31 cellular contexts compared by ENCODE assay signal in the genomic region with DNA sequence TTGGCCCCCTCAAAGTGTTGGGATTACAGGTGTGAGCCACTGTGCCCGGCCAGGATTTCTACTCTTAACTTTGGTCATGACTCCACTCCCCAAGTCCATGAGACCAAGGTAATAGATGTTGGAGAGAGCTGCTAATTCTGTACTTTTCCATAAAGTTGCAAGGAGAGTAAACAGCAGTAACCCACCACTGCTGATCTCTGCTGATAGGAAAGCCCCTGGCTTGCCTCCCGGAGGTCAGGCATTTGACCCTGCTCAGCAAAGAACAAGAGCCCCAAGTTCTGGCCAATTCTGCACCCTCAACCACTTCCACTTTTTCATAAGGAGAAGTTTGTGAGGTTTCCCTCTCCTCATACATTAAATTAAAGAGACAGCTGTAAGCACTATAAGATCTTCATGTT.
DNase-seq lines count a peak whose midpoint lies in the region; ATAC-seq, FAIRE-seq and TF ChIP-seq lines count a peak whose summit lies in the region.
"Had no signal": no experiment of that assay in that cellular context is flagged by ENCODE, and none has a peak within 500 bp of the region (broad histone marks: within the 10 kb centered on the region; RNA-seq: fewer than 3 reads in every experiment).

No MANE protein-coding gene starts in this region.

- H3K9me3 Mint-ChIP-seq in dendritic cell treated with granulocyte-macrophage colony-stimulating factor and Interleukin-4, amounts not matched to agents 40 ng/mL and 50 ng/mL, for 4 days, result peaks cover 16% of the 10 kb centered on the region
- H3K9me3 Mint-ChIP-seq in nephron, result peaks cover 3% of the 10 kb centered on the region
- H3K9me3 Mint-ChIP-seq in CD8-positive, alpha-beta T cell, result peaks cover 8% of the 10 kb centered on the region
- H3K9me3 Mint-ChIP-seq: activated CD4-positive, alpha-beta memory T cell treated with anti-CD3 and anti-CD28 coated beads, Interleukin-2, amount 10 ng/mL, durations not matched to agents 7 days and 5 days; neural crest cell had no signal

- no peaks in the 10 kb centered on the region for H3K4me1 ChIP-seq in CD8-positive, alpha-beta T cell (ENCODE audit: insufficient read depth, low read length)
- peaks cover 11% of the 10 kb centered on the region in 2 donors for H3K4me1 ChIP-seq in thyroid gland

- FAIRE-seq in frontal cortex (lab: Jason Lieb, UNC), result no peak
- FAIRE-seq: small intestine, TTC549 had no signal

- TF ChIP-seq POLR2A in thyroid gland (IDR thresholded peaks at IDR 0.05), result no peak

- peak overlapping the region; percentile 50 for H3K27ac Mint-ChIP-seq in dendritic cell treated with granulocyte-macrophage colony-stimulating factor and Interleukin-4, amounts not matched to agents 40 ng/mL and 50 ng/mL, for 4 days
- H3K27ac Mint-ChIP-seq in nephron, result peak overlapping the region; percentile 54 to 93 (median 90)
- no peak overlapping the region for H3K27ac Mint-ChIP-seq in CD8-positive, alpha-beta T cell
- H3K27ac Mint-ChIP-seq: activated CD4-positive, alpha-beta memory T cell treated with anti-CD3 and anti-CD28 coated beads, Interleukin-2, amount 10 ng/mL, durations not matched to agents 7 days and 5 days; activated naive CD4-positive, alpha-beta T cell treated with anti-CD3 and anti-CD28 coated beads, Interleukin-2, amount 50 U/mL, for 24 hours had no signal

- ATAC-seq in GM19025 (IDR thresholded peaks at IDR 0.05; ENCODE audit: low read depth, unreplicated experiment), result peak; percentile 14
- ATAC-seq in CD8-positive, alpha-beta T cell, result no peak
- ATAC-seq: gastroesophageal sphincter; stimulated activated naive CD8-positive, alpha-beta T cell treated with anti-CD3 and anti-CD28 coated beads, Interleukin-15, Interleukin-2, amounts not matched to agents 100 U/mL and 50 U/mL, for 24 hours had no signal

- CTCF ChIA-PET in CD8-positive, alpha-beta T cell (lab: Charles Lee), result no interaction called here

- no peaks in the 10 kb centered on the region for H3K27me3 Mint-ChIP-seq in dendritic cell treated with granulocyte-macrophage colony-stimulating factor and Interleukin-4, amounts not matched to agents 40 ng/mL and 50 ng/mL, for 4 days
- H3K27me3 Mint-ChIP-seq in nephron (ENCODE audit: low read depth), result no peaks in the 10 kb centered on the region
- H3K27me3 Mint-ChIP-seq in CD8-positive, alpha-beta T cell (ENCODE audit: low read depth), result no peaks in the 10 kb centered on the region
- H3K27me3 Mint-ChIP-seq: activated CD4-positive, alpha-beta memory T cell treated with anti-CD3 and anti-CD28 coated beads, Interleukin-2, amount 10 ng/mL, durations not matched to agents 7 days and 5 days; activated naive CD4-positive, alpha-beta T cell treated with anti-CD3 and anti-CD28 coated beads, Interleukin-2, amount 50 U/mL, for 24 hours had no signal

- DNase-seq in Kasumi-1 (lab: John Stamatoyannopoulos, UW) (peak; percentile 57 to 66), NCI-H146 treated with DMSO at 0.1 percent for 48 hours (lab: John Stamatoyannopoulos, UW; ENCODE audit: unreplicated experiment) (no peak), thyroid gland (no peak), frontal cortex (ENCODE audit: low spot score in 2 of 2) (no peak)
- no peak for DNase-seq in CD8-positive, alpha-beta T cell
- DNase-seq: activated CD4-positive, alpha-beta memory T cell treated with anti-CD3 and anti-CD28 coated beads, Interleukin-2, amount 10 ng/mL, durations not matched to agents 7 days and 5 days; activated CD4-positive, CD25-positive, alpha-beta regulatory T cell treated with anti-CD3 and anti-CD28 coated beads, Interleukin-2, amount 50 U/mL, for 72 hours; activated CD8-positive, alpha-beta memory T cell treated with anti-CD3 and anti-CD28 coated beads, Interleukin-2, amount 50 U/mL, for 4 hours; brain microvascular endothelial cell; DMS79 treated with DMSO at 0.1 percent for 48 hours; dorsolateral prefrontal cortex; GF-D8; HCEC 1CT; IMR-90; mammary epithelial cell; NCI-H146; ovary; retina; small intestine; stimulated activated CD4-positive, alpha-beta T cell treated with anti-CD3 and anti-CD28 coated beads, Interleukin-2, amount 100 ng/mL, for 24 hours; stimulated activated naive CD8-positive, alpha-beta T cell treated with anti-CD3 and anti-CD28 coated beads, Interleukin-15, Interleukin-2, amounts not matched to agents 100 U/mL and 50 U/mL, for 24 hours; testis had no signal

- no peaks in the 10 kb centered on the region for H3K9me3 ChIP-seq in CD8-positive, alpha-beta T cell (ENCODE audit: low read length)
- no peaks in the 10 kb centered on the region for H3K9me3 ChIP-seq in thyroid gland
- H3K9me3 ChIP-seq: gastroesophageal sphincter, ovary, testis had no signal

- no peak for TF ChIP-seq CTCF in nephron (IDR thresholded peaks at IDR 0.05; ENCODE audit: unreplicated experiment in 3 of 3)
- no peak for TF ChIP-seq CTCF in CD8-positive, alpha-beta T cell (IDR thresholded peaks at IDR 0.05)
- TF ChIP-seq CTCF in thyroid gland (IDR thresholded peaks at IDR 0.05), result no peak

- intact Hi-C loops in dendritic cell treated with granulocyte-macrophage colony-stimulating factor and Interleukin-4, amounts not matched to agents 40 ng/mL and 50 ng/mL, for 4 days (cut with micrococcal nuclease), result no loop called here
- intact Hi-C loops in CD8-positive, alpha-beta T cell (cut with DNase I, micrococcal nuclease), result no loop called here
- intact Hi-C loops in thyroid gland (cut with DNase I), result no loop called here

- no peak overlapping the region for H3K4me3 ChIP-seq in CD8-positive, alpha-beta T cell (ENCODE audit: low read depth, low read length)
- no peak overlapping the region for H3K4me3 ChIP-seq in thyroid gland (replicated peaks in 1 of 3)
- H3K4me3 ChIP-seq: dorsolateral prefrontal cortex, gastroesophageal sphincter, ovary, testis had no signal

- 77 to 92% methylated on average over 2 of the region's 2 CpGs for WGBS in thyroid gland, 2 donors

- no peak overlapping the region for H3K4me3 Mint-ChIP-seq in dendritic cell treated with granulocyte-macrophage colony-stimulating factor and Interleukin-4, amounts not matched to agents 40 ng/mL and 50 ng/mL, for 4 days
- H3K4me3 Mint-ChIP-seq in nephron, result no peak overlapping the region
- H3K4me3 Mint-ChIP-seq in CD8-positive, alpha-beta T cell, result no peak overlapping the region
- H3K4me3 Mint-ChIP-seq: activated CD4-positive, alpha-beta memory T cell treated with anti-CD3 and anti-CD28 coated beads, Interleukin-2, amount 10 ng/mL, durations not matched to agents 7 days and 5 days; activated naive CD4-positive, alpha-beta T cell treated with anti-CD3 and anti-CD28 coated beads, Interleukin-2, amount 50 U/mL, for 24 hours; neural crest cell had no signal

- peaks cover 15% of the 10 kb centered on the region for H3K4me1 Mint-ChIP-seq in dendritic cell treated with granulocyte-macrophage colony-stimulating factor and Interleukin-4, amounts not matched to agents 40 ng/mL and 50 ng/mL, for 4 days (ENCODE audit: low read depth)
- peaks cover 60% of the 10 kb centered on the region for H3K4me1 Mint-ChIP-seq in nephron
- H3K4me1 Mint-ChIP-seq in CD8-positive, alpha-beta T cell (ENCODE audit: low read depth), result peaks cover 2% of the 10 kb centered on the region

- H3K36me3 ChIP-seq in CD8-positive, alpha-beta T cell (ENCODE audit: insufficient read depth, low read length), result no peaks in the 10 kb centered on the region
- H3K36me3 ChIP-seq in thyroid gland, result no peaks in the 10 kb centered on the region
- H3K36me3 ChIP-seq: brain microvascular endothelial cell, gastroesophageal sphincter, ovary had no signal

- H3K27ac ChIP-seq in CD8-positive, alpha-beta T cell (ENCODE audit: low read depth, low read length), result no peak overlapping the region
- no peak overlapping the region for H3K27ac ChIP-seq in thyroid gland
- H3K27ac ChIP-seq: brain microvascular endothelial cell, C4-2B, dorsolateral prefrontal cortex, gastroesophageal sphincter, ovary, RWPE1 had no signal

- H3K27me3 ChIP-seq in CD8-positive, alpha-beta T cell (ENCODE audit: insufficient read depth, low read length), result no peaks in the 10 kb centered on the region
- no peaks in the 10 kb centered on the region for H3K27me3 ChIP-seq in thyroid gland
- H3K27me3 ChIP-seq: brain microvascular endothelial cell, dorsolateral prefrontal cortex, gastroesophageal sphincter, ovary, testis had no signal

- POLR2A ChIA-PET in CD8-positive, alpha-beta T cell (lab: Charles Lee), result no interaction called here

- peaks cover 12% of the 10 kb centered on the region for H3K36me3 Mint-ChIP-seq in dendritic cell treated with granulocyte-macrophage colony-stimulating factor and Interleukin-4, amounts not matched to agents 40 ng/mL and 50 ng/mL, for 4 days (ENCODE audit: low read depth)
- no peaks in the 10 kb centered on the region for H3K36me3 Mint-ChIP-seq in nephron (ENCODE audit: low read depth)
- peaks cover 20% of the 10 kb centered on the region for H3K36me3 Mint-ChIP-seq in CD8-positive, alpha-beta T cell

Comparison
In these comparisons a context has a peak if more than half of its experiments do, and no peak if none do; other contexts are left out.
1. DNase-seq: peak in Kasumi-1 (2 of 2); none in CD8-positive, alpha-beta T cell (0 of 7), NCI-H146 treated with DMSO at 0.1 percent for 48 hours (single experiment), thyroid gland (0 of 2) and frontal cortex (0 of 2).